Comparison of ENCODE assay signal across 8 cellular contexts in genomic region chr22:40898850-40899357, GRCh38. TPM values are rescaled to one million over a fixed set of nuclear protein-coding genes. Genes with fewer than 3 reads are reported as not detected.
DNase-seq lines count a peak whose midpoint lies in the region; ATAC-seq and TF ChIP-seq lines count a peak whose summit lies in the region.

No MANE protein-coding gene starts in this region.

- no peak overlapping the region; the same call in 1 of the 2 replicates for H2AFZ ChIP-seq in DND-41 (ENCODE audit: low read depth, low read length)

- no peak overlapping the region for H3K9ac ChIP-seq in DND-41 (ENCODE audit: low read depth, low read length)

- H3K4me1 ChIP-seq in DND-41 (ENCODE audit: insufficient read depth, low read length) (peaks cover 5% of the 10 kb centered on the region; the same call in 1 of the 2 replicates), tibial artery (no peaks in the 10 kb centered on the region)

- DNase-seq in DND-41 (no peak), HT-29 (ENCODE audit: low spot score) (peak; percentile 44), OCI-M1 (lab: John Stamatoyannopoulos, UW) (peak; percentile 84), brain pericyte (ENCODE audit: low read depth, low spot score) (peak; percentile 8), kidney tubule cell (ENCODE audit: low spot score) (peak; percentile 72), tibial artery (no peak)

- no peak overlapping the region for H3K4me2 ChIP-seq in DND-41 (ENCODE audit: insufficient read depth, low read length)

- peak; percentile 67 for TF ChIP-seq CTCF in DND-41 (IDR thresholded peaks at IDR 0.05; ENCODE audit: borderline replicate concordance, extremely low read depth, low read length, poor library complexity, severe bottlenecking)
- TF ChIP-seq CTCF in tibial artery (IDR thresholded peaks at IDR 0.05) = peak; percentile 30 to 38

- intact Hi-C loops in tibial artery (cut with DNase I; ENCODE audit: low total_unique reads) = no loop called here

- no peaks in the 10 kb centered on the region; the same call in 1 of the 2 replicates for H3K36me3 ChIP-seq in DND-41 (ENCODE audit: insufficient read depth, low read length)
- H3K36me3 ChIP-seq in tibial artery = peaks cover 0 to 32% (median 0%) of the 10 kb centered on the region in 3 donors

- H3K27ac ChIP-seq in DND-41 (ENCODE audit: low read length) (peak overlapping the region; percentile 52), tibial artery (no peak overlapping the region)

- H3K79me2 ChIP-seq in DND-41 (ENCODE audit: insufficient read depth, low read length) = no peaks in the 10 kb centered on the region

- no peaks in the 10 kb centered on the region for H3K9me3 ChIP-seq in DND-41 (ENCODE audit: insufficient read depth, low read length, severe bottlenecking)
- H3K9me3 ChIP-seq in tibial artery = no peaks in the 10 kb centered on the region

- no peak overlapping the region for H3K4me3 ChIP-seq in DND-41 (ENCODE audit: low read depth in 1 of 2, low read length in 2 of 2)
- H3K4me3 ChIP-seq in tibial artery = no peak overlapping the region

- H4K20me1 ChIP-seq in DND-41 (ENCODE audit: insufficient read depth, low read length) = no peaks in the 10 kb centered on the region

- ATAC-seq in DND-41 (ENCODE audit: insufficient read depth, low read depth) = peak; percentile 74
- no peak for ATAC-seq in GM19035 (IDR thresholded peaks at IDR 0.05; ENCODE audit: unreplicated experiment)
- ATAC-seq in GM18868 (IDR thresholded peaks at IDR 0.05; ENCODE audit: unreplicated experiment) = no peak

- H3K27me3 ChIP-seq in DND-41 (ENCODE audit: insufficient read depth, low read length, poor library complexity) (no peaks in the 10 kb centered on the region), tibial artery (no peaks in the 10 kb centered on the region)

RNA-seq across cellular contexts. Expression of gene DNAJB7, which starts 37.0 kb away (rescaled TPM):
- not detected in 2 replicates for total RNA-seq in HT-29 (2014; rRNA removed; shearing (Covaris generic))

RNA-seq across cellular contexts. Expression of gene XPNPEP3, which starts 42.0 kb away (rescaled TPM):
- 5.8 and 6.5 TPM in 2 replicates for total RNA-seq in HT-29 (2014; rRNA removed; shearing (Covaris generic))

RNA-seq across cellular contexts. Expression of gene ST13, which starts 42.5 kb away (rescaled TPM):
- total RNA-seq in HT-29 (2014; rRNA removed; shearing (Covaris generic)) = 67.2 and 92.5 TPM in 2 replicates

RNA-seq across cellular contexts. Expression of gene RBX1, which starts 52.3 kb away (rescaled TPM):
- 34.1 and 41.3 TPM in 2 replicates for total RNA-seq in HT-29 (2014; rRNA removed; shearing (Covaris generic))

Comparison
In these comparisons a context has a peak if more than half of its experiments do, and no peak if none do; other contexts are left out.
1. DNase-seq: peak in HT-29 (single experiment), OCI-M1 (single experiment), brain pericyte (single experiment) and kidney tubule cell (single experiment); none in DND-41 (single experiment) and tibial artery (0 of 2).